ENCODE assay signal across 23 cellular contexts in the genomic region with DNA sequence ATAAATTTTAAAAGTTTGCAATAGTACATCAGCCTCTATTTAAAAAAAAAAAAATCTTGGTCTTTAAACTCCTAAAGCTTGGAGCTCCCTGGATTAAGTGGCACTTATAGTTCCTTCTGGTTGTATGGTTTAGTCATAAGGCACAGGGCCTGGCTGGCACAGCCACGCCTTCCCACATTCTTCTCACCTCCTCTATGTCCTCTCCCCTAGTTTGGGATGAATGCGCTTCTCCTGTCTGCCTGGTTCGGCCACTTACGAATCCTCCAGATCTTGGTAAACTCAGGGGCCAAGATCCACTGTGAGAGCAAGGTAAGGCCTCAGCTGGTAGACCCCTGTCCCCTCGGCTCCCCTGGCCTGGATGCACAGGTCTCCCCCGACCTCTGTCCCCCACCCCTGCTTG. TPM values are rescaled to one million over a fixed set of nuclear protein-coding genes. Genes with fewer than 3 reads are reported as not detected.
A peak's percentile ranks its signal among the peaks of the same experiment; 100 is the strongest.
DNase-seq lines count a peak whose midpoint lies in the region; ATAC-seq and TF ChIP-seq lines count a peak whose summit lies in the region.
"Had no signal": no experiment of that assay in that cellular context is flagged by ENCODE, and none has a peak within 500 bp of the region (broad histone marks: within the 10 kb centered on the region; RNA-seq: fewer than 3 reads in every experiment).

No MANE protein-coding gene starts in this region.

- H3K79me1 ChIP-seq in trophoblast cell (ENCODE audit: low read length): no peaks in the 10 kb centered on the region

- H4K12ac ChIP-seq in trophoblast cell (ENCODE audit: low read depth, low read length): no peak overlapping the region

- TF ChIP-seq CTCF in heart left ventricle (IDR thresholded peaks at IDR 0.05): no peak
- no peak for TF ChIP-seq CTCF in fibroblast of the aortic adventitia (IDR thresholded peaks at IDR 0.05; ENCODE audit: insufficient read depth, low read length)

- H3K79me2 ChIP-seq in trophoblast cell (ENCODE audit: control insufficient read depth, insufficient read depth, low read length, poor library complexity): no peaks in the 10 kb centered on the region

- no peak overlapping the region for H3K18ac ChIP-seq in trophoblast cell (ENCODE audit: low read length)

- TF ChIP-seq POLR2A in heart left ventricle (IDR thresholded peaks at IDR 0.05): no peak

- intact Hi-C loops in right cardiac atrium (cut with DNase I) (no loop called here), heart left ventricle (cut with DNase I) (no loop called here)
- intact Hi-C loops in CD4-positive, alpha-beta memory T cell (cut with micrococcal nuclease): no loop called here

- H3K23ac ChIP-seq in trophoblast cell (ENCODE audit: low read length): no peak overlapping the region

- no peak overlapping the region for H3K4me3 Mint-ChIP-seq in CD4-positive, alpha-beta memory T cell
- no peak overlapping the region for H3K4me3 Mint-ChIP-seq in CD8-positive, alpha-beta memory T cell
- H3K4me3 Mint-ChIP-seq: activated CD4-positive, alpha-beta T cell treated with anti-CD3 and anti-CD28 coated beads, Interleukin-2, amount 10 ng/mL, durations not matched to agents 24 days and 14 days; activated naive CD4-positive, alpha-beta T cell treated with anti-CD3 and anti-CD28 coated beads for 36 hours; activated T-cell treated with anti-CD3 and anti-CD28 coated beads, Interleukin-2, amount 50 U/mL, for 72 hours; endodermal cell; memory B cell had no signal

- WGBS in right cardiac atrium: 75% methylated on average over 6 of the region's 6 CpGs
- WGBS in heart left ventricle, 4 donors: 88 to 97% (median 90%) methylated on average over 6 of the region's 6 CpGs
- WGBS in trophoblast cell (ENCODE audit: extremely low coverage, insufficient coverage, insufficient read length): no CpG with 5 or more reads among the region's 6 CpGs

- no peaks in the 10 kb centered on the region for H3K9me3 Mint-ChIP-seq in CD4-positive, alpha-beta memory T cell
- H3K9me3 Mint-ChIP-seq in CD8-positive, alpha-beta memory T cell: no peaks in the 10 kb centered on the region
- H3K9me3 Mint-ChIP-seq: activated CD4-positive, alpha-beta T cell treated with anti-CD3 and anti-CD28 coated beads, Interleukin-2, amount 10 ng/mL, durations not matched to agents 24 days and 14 days; activated naive CD4-positive, alpha-beta T cell treated with anti-CD3 and anti-CD28 coated beads for 36 hours; activated T-cell treated with anti-CD3 and anti-CD28 coated beads, Interleukin-2, amount 50 U/mL, for 72 hours; endodermal cell; memory B cell had no signal

- no peaks in the 10 kb centered on the region for H3K27me3 ChIP-seq in right cardiac atrium (ENCODE audit: control insufficient read depth, insufficient read depth)
- no peaks in the 10 kb centered on the region for H3K27me3 ChIP-seq in heart left ventricle
- H3K27me3 ChIP-seq in trophoblast cell (ENCODE audit: insufficient read depth, low read length): no peaks in the 10 kb centered on the region
- no peaks in the 10 kb centered on the region for H3K27me3 ChIP-seq in CD4-positive, alpha-beta memory T cell (ENCODE audit: insufficient read depth, low read length)
- no peaks in the 10 kb centered on the region for H3K27me3 ChIP-seq in CD8-positive, alpha-beta memory T cell (ENCODE audit: insufficient read depth, low read length, poor library complexity, severe bottlenecking)
- H3K27me3 ChIP-seq: spleen had no signal

- no peak overlapping the region for H2AFZ ChIP-seq in trophoblast cell (ENCODE audit: insufficient read depth, low read length, poor library complexity)

- DNase-seq in right cardiac atrium: no peak
- no peak for DNase-seq in heart left ventricle
- DNase-seq in fibroblast of the aortic adventitia (ENCODE audit: low read depth): peak; percentile 10
- peak; percentile 76 to 79 for DNase-seq in trophoblast cell
- no peak for DNase-seq in hepatic stellate cell (ENCODE audit: low spot score)
- DNase-seq in CD4-positive, alpha-beta memory T cell: no peak
- no peak for DNase-seq in CD8-positive, alpha-beta memory T cell
- DNase-seq: activated CD4-positive, alpha-beta T cell treated with anti-CD3 and anti-CD28 coated beads, Interleukin-2, amount 10 ng/mL, durations not matched to agents 24 days and 14 days; activated naive CD4-positive, alpha-beta T cell treated with anti-CD3 and anti-CD28 coated beads for 36 hours; activated T-cell treated with anti-CD3 and anti-CD28 coated beads, Interleukin-2, amount 50 U/mL, for 72 hours; AML-193; amniotic stem cell; endodermal cell; GF-D8; GOT3; KG1; NCI-H510A; spleen; stimulated activated CD4-positive, alpha-beta T cell treated with anti-CD3 and anti-CD28 coated beads, Interleukin-4, amount 100 ng/mL, for 1 hour; stimulated activated naive CD4-positive, alpha-beta T cell had no signal

- ATAC-seq in right cardiac atrium (peak; percentile 30 to 38), heart left ventricle (no peak), GM21717 (IDR thresholded peaks at IDR 0.05; ENCODE audit: unreplicated experiment) (no peak)
- ATAC-seq: activated T-cell treated with anti-CD3 and anti-CD28 coated beads, Interleukin-2, amount 50 U/mL, for 72 hours had no signal

- no peak overlapping the region for H3K4me2 ChIP-seq in trophoblast cell (ENCODE audit: low read length)

- H2BK5ac ChIP-seq in trophoblast cell (ENCODE audit: low read depth, low read length, poor library complexity): no peak overlapping the region

- H3K36me3 ChIP-seq in heart left ventricle (no peaks in the 10 kb centered on the region), trophoblast cell (ENCODE audit: control insufficient read depth in 1 of 2, insufficient read depth in 2 of 2, low read length in 2 of 2) (no peaks in the 10 kb centered on the region)
- no peaks in the 10 kb centered on the region for H3K36me3 ChIP-seq in CD4-positive, alpha-beta memory T cell (ENCODE audit: insufficient read depth, low read length)
- H3K36me3 ChIP-seq in CD8-positive, alpha-beta memory T cell (ENCODE audit: insufficient read depth, low read length): no peaks in the 10 kb centered on the region

- peaks cover 5 to 9% of the 10 kb centered on the region in 2 donors for H3K36me3 Mint-ChIP-seq in CD4-positive, alpha-beta memory T cell
- peaks cover 0 to 10% (median 2%) of the 10 kb centered on the region in 3 donors for H3K36me3 Mint-ChIP-seq in CD8-positive, alpha-beta memory T cell

- no peak overlapping the region for H3K14ac ChIP-seq in trophoblast cell (ENCODE audit: low read length)

- H3K4ac ChIP-seq in trophoblast cell (ENCODE audit: low read depth, low read length): no peak overlapping the region

- no peaks in the 10 kb centered on the region for H3K4me1 Mint-ChIP-seq in CD4-positive, alpha-beta memory T cell
- H3K4me1 Mint-ChIP-seq in CD8-positive, alpha-beta memory T cell: no peaks in the 10 kb centered on the region

- no peak overlapping the region for H4K8ac ChIP-seq in trophoblast cell (ENCODE audit: low read depth, low read length)

- CTCF ChIA-PET in CD4-positive, alpha-beta memory T cell (lab: Charles Lee; ENCODE audit: partially characterized antibody): interaction anchor here (1.2 to 1.5 kb wide), 2 partner anchors 11 to 187 kb away, joined by 3 read pairs; no protein-coding TSS in a partner anchor
- CTCF ChIA-PET in CD8-positive, alpha-beta memory T cell (lab: Charles Lee): no interaction called here

- H2BK120ac ChIP-seq in trophoblast cell (ENCODE audit: insufficient read depth, low read length, poor library complexity): no peak overlapping the region

- no peaks in the 10 kb centered on the region for H3K9me3 ChIP-seq in right cardiac atrium (ENCODE audit: control insufficient read depth, low read length)
- peaks cover 0 to 5% (median 0%) of the 10 kb centered on the region in 12 donors for H3K9me3 ChIP-seq in heart left ventricle
- peaks cover 2% of the 10 kb centered on the region for H3K9me3 ChIP-seq in trophoblast cell (ENCODE audit: insufficient read depth, low read depth, low read length)
- no peaks in the 10 kb centered on the region for H3K9me3 ChIP-seq in CD4-positive, alpha-beta memory T cell (ENCODE audit: control insufficient read depth in 1 of 2, low read length in 2 of 2)
- no peaks in the 10 kb centered on the region for H3K9me3 ChIP-seq in CD8-positive, alpha-beta memory T cell (ENCODE audit: low read length)
- H3K9me3 ChIP-seq: spleen had no signal

- H3K4me1 ChIP-seq in right cardiac atrium (ENCODE audit: control insufficient read depth, insufficient read depth, low read length): no peaks in the 10 kb centered on the region
- peaks cover 0 to 8% (median 0%) of the 10 kb centered on the region in 12 donors for H3K4me1 ChIP-seq in heart left ventricle
- peaks cover 0 to 2% of the 10 kb centered on the region in 2 experiments for H3K4me1 ChIP-seq in trophoblast cell (ENCODE audit: control insufficient read depth in 1 of 2, insufficient read depth in 2 of 2, low read length in 2 of 2)
- no peaks in the 10 kb centered on the region for H3K4me1 ChIP-seq in CD4-positive, alpha-beta memory T cell (ENCODE audit: insufficient read depth, low read length)
- H3K4me1 ChIP-seq in CD8-positive, alpha-beta memory T cell (ENCODE audit: insufficient read depth, low read length): no peaks in the 10 kb centered on the region

- peak overlapping the region in 1 of 7 donors; percentile 75 for H3K27ac Mint-ChIP-seq in CD4-positive, alpha-beta memory T cell
- peak overlapping the region in 1 of 8 donors; percentile 87 for H3K27ac Mint-ChIP-seq in CD8-positive, alpha-beta memory T cell
- H3K27ac Mint-ChIP-seq: activated CD4-positive, alpha-beta T cell treated with anti-CD3 and anti-CD28 coated beads, Interleukin-2, amount 10 ng/mL, durations not matched to agents 24 days and 14 days; activated naive CD4-positive, alpha-beta T cell treated with anti-CD3 and anti-CD28 coated beads for 36 hours; activated T-cell treated with anti-CD3 and anti-CD28 coated beads, Interleukin-2, amount 50 U/mL, for 72 hours; endodermal cell; memory B cell had no signal

- H3K27ac ChIP-seq in right cardiac atrium (ENCODE audit: low read length): no peak overlapping the region
- no peak overlapping the region for H3K27ac ChIP-seq in heart left ventricle
- no peak overlapping the region for H3K27ac ChIP-seq in trophoblast cell (ENCODE audit: low read depth, low read length)
- H3K27ac ChIP-seq in CD4-positive, alpha-beta memory T cell (ENCODE audit: low read depth, low read length): no peak overlapping the region
- H3K27ac ChIP-seq in CD8-positive, alpha-beta memory T cell (ENCODE audit: low read depth, low read length): no peak overlapping the region
- H3K27ac ChIP-seq: SK-N-MC, spleen had no signal

- H2BK12ac ChIP-seq in trophoblast cell (ENCODE audit: low read length): no peak overlapping the region

- no peak overlapping the region for H2AK5ac ChIP-seq in trophoblast cell (ENCODE audit: low read length)

- H4K91ac ChIP-seq in trophoblast cell (ENCODE audit: low read depth, low read length): no peak overlapping the region

- H3K4me3 ChIP-seq in right cardiac atrium (ENCODE audit: low read length) (no peak overlapping the region), heart left ventricle (no peak overlapping the region), fibroblast of the aortic adventitia (ENCODE audit: low read depth, low read length) (no peak overlapping the region), trophoblast cell (ENCODE audit: low read depth, low read length) (no peak overlapping the region)
- no peak overlapping the region for H3K4me3 ChIP-seq in CD4-positive, alpha-beta memory T cell (ENCODE audit: low read length in 2 of 2)
- H3K4me3 ChIP-seq in CD8-positive, alpha-beta memory T cell (ENCODE audit: low read length): no peak overlapping the region
- H3K4me3 ChIP-seq: SK-N-MC, spleen had no signal

- POLR2A ChIA-PET in CD4-positive, alpha-beta memory T cell (lab: Charles Lee; ENCODE audit: partially characterized antibody): no interaction called here
- POLR2A ChIA-PET in CD8-positive, alpha-beta memory T cell (lab: Charles Lee): no interaction called here

- H3K9ac ChIP-seq in trophoblast cell (ENCODE audit: low read length): no peak overlapping the region

- H3K27me3 Mint-ChIP-seq in CD4-positive, alpha-beta memory T cell: no peaks in the 10 kb centered on the region
- H3K27me3 Mint-ChIP-seq in CD8-positive, alpha-beta memory T cell: no peaks in the 10 kb centered on the region
- H3K27me3 Mint-ChIP-seq: memory B cell had no signal

RNA-seq across cellular contexts. Expression of gene ANKDD1A, which starts 10.0 kb away (rescaled TPM):
- total RNA-seq in right cardiac atrium (1 to 10 TPM; 3.0 to 6.0 (median 3.8) TPM), heart left ventricle (1 to 10 TPM in 5 of 9 donors, under 1 TPM in 4; 0.42 to 3.4 (median 1.1) TPM), fibroblast of the aortic adventitia (ENCODE audit: low replicate concordance) (2.9 and 5.1 TPM in 2 replicates)
- polyA plus RNA-seq in right cardiac atrium (2.1 TPM), heart left ventricle (1 to 10 TPM in 1 of 2 donors, under 1 TPM in 1; 0.88 to 1.2 TPM)
- polyA plus RNA-seq in trophoblast cell (2013): 1.9 and 2.0 TPM in 2 replicates
- total RNA-seq in CD4-positive, alpha-beta memory T cell: 1 to 10 TPM; 4.5 to 5.9 TPM
- 1 to 10 TPM in 1 of 2 donors, under 1 TPM in 1; 0.16 to 1.7 TPM for polyA plus RNA-seq in CD4-positive, alpha-beta memory T cell
- 1 to 10 TPM; 3.0 TPM for total RNA-seq in CD8-positive, alpha-beta memory T cell
- 2.4 TPM for polyA plus RNA-seq in CD8-positive, alpha-beta memory T cell

Comparison
In these comparisons a context has a peak if more than half of its experiments do, and no peak if none do; other contexts are left out.
1. ATAC-seq: peak in right cardiac atrium (2 of 2); none in heart left ventricle (0 of 4) and GM21717 (single experiment).
2. DNase-seq: peak in fibroblast of the aortic adventitia (single experiment) and trophoblast cell (2 of 2); none in right cardiac atrium (0 of 3), heart left ventricle (0 of 5), hepatic stellate cell (single experiment), CD4-positive, alpha-beta memory T cell (0 of 5) and CD8-positive, alpha-beta memory T cell (0 of 5).